8 cellular contexts compared by ENCODE assay signal in genomic region chr17:78313735-78314648, GRCh38. TPM values are rescaled to one million over a fixed set of nuclear protein-coding genes. Genes with fewer than 3 reads are reported as not detected.
DNase-seq lines count a peak whose midpoint lies in the region; ATAC-seq and TF ChIP-seq lines count a peak whose summit lies in the region.

No MANE protein-coding gene starts in this region.

- no peak for TF ChIP-seq CTCF in RWPE2 (IDR thresholded peaks at IDR 0.05; ENCODE audit: poor library complexity, severe bottlenecking)
- TF ChIP-seq CTCF in uterus (IDR thresholded peaks at IDR 0.05), result peak in 1 of 4 experiments; percentile 11

- H3K9me3 ChIP-seq in RWPE2 (ENCODE audit: severe bottlenecking) (no peaks in the 10 kb centered on the region), uterus (no peaks in the 10 kb centered on the region)

- TF ChIP-seq POLR2A in uterus (IDR thresholded peaks at IDR 0.05), result peak in 1 of 2 donors; percentile 54

- no peaks in the 10 kb centered on the region for H3K36me3 ChIP-seq in RWPE2 (ENCODE audit: low read depth)
- no peaks in the 10 kb centered on the region for H3K36me3 ChIP-seq in rectal smooth muscle tissue (ENCODE audit: control insufficient read depth, insufficient read depth, low read length)
- H3K36me3 ChIP-seq in uterus, result no peaks in the 10 kb centered on the region

- intact Hi-C loops in Right ventricle myocardium superior (cut with DNase I), result no loop called here
- intact Hi-C loops in uterus (cut with DNase I; ENCODE audit: low total_unique reads), result no loop called here

- H3K9ac ChIP-seq in rectal smooth muscle tissue (ENCODE audit: low read length), result peak overlapping the region; percentile 19

- ATAC-seq in RWPE2 (ENCODE audit: low read depth), result peak; percentile 67
- ATAC-seq in Right ventricle myocardium superior (ENCODE audit: poor library complexity), result peak; percentile 84
- no peak for ATAC-seq in GM21717 (IDR thresholded peaks at IDR 0.05; ENCODE audit: unreplicated experiment)

- peak; percentile 91 for DNase-seq in GM03348 (ENCODE audit: low spot score)
- peak; percentile 66 for DNase-seq in LHCN-M2 (ENCODE audit: low read depth)
- peak; percentile 94 for DNase-seq in RWPE2 (ENCODE audit: low spot score)
- peak; percentile 56 for DNase-seq in activated naive CD4-positive, alpha-beta T cell treated with anti-CD3 and anti-CD28 coated beads, Interleukin-2, amount 50 U/mL, for 16 hours
- peak; percentile 86 for DNase-seq in Right ventricle myocardium superior
- DNase-seq in uterus, result peak; percentile 66 to 77

- peaks cover 35% of the 10 kb centered on the region for H3K4me1 ChIP-seq in RWPE2 (ENCODE audit: insufficient read depth, poor library complexity, severe bottlenecking)
- peaks cover 6% of the 10 kb centered on the region for H3K4me1 ChIP-seq in rectal smooth muscle tissue (ENCODE audit: control insufficient read depth, insufficient read depth, low read length)
- peaks cover 16 to 17% of the 10 kb centered on the region in 2 donors for H3K4me1 ChIP-seq in uterus

- H3K27ac ChIP-seq in RWPE2 (ENCODE audit: poor library complexity, severe bottlenecking), result peak overlapping the region; percentile 90
- H3K27ac ChIP-seq in rectal smooth muscle tissue (ENCODE audit: low read depth, low read length), result peak overlapping the region; percentile 67
- H3K27ac ChIP-seq in uterus, result peak overlapping the region; percentile 77 to 85

- H3K27me3 ChIP-seq in RWPE2 (ENCODE audit: insufficient read depth, poor library complexity, severe bottlenecking) (no peaks in the 10 kb centered on the region), rectal smooth muscle tissue (ENCODE audit: control insufficient read depth, insufficient read depth, low read length) (no peaks in the 10 kb centered on the region), uterus (no peaks in the 10 kb centered on the region)

- H3K4me3 ChIP-seq in RWPE2 (ENCODE audit: severe bottlenecking), result peak overlapping the region; percentile 25
- H3K4me3 ChIP-seq in rectal smooth muscle tissue (ENCODE audit: low read length), result peak overlapping the region; percentile 63
- peak overlapping the region; percentile 5 to 40 for H3K4me3 ChIP-seq in uterus

RNA-seq across cellular contexts. Expression of gene SOCS3, which starts 45.9 kb away (rescaled TPM):
- total RNA-seq in LHCN-M2 (2014; rRNA removed), result 29.3 and 32.8 TPM in 2 replicates
- 7.4 TPM for polyA plus RNA-seq in LHCN-M2 (2012)
- total RNA-seq in Right ventricle myocardium superior, result 10.5 TPM
- 100 to 1,000 TPM in 1 of 4 donors, 10 to 100 TPM in 3; 20.9 to 101 (median 39.5) TPM for total RNA-seq in uterus
